In the genomic region with DNA sequence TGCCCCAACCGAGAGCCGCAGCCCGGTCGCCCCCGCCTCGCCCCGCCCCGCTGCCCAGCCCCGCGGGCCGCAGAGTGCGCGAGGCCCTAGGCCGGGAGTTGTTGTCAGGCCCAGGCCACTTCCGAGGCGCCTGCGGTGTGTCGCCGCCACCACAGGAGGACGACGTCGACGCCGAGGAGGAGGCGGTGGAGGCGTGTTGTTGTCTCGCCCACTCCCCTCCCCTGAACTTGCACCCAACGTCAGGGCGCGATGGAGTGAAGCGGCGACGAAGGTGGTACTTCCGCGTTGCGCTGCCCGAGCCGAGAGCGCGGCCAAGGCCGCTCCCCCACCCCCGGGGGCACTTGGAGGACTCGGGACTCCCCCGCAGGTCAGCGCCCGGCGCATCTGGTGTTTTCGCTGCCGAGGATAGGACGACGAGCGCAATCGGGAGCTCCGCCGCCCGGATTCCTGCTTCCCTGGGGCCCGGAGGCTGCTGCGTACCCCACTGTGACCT, we compare ENCODE assay signal across 8 cellular contexts. TPM values are rescaled to one million over a fixed set of nuclear protein-coding genes. Genes with fewer than 3 reads are reported as not detected.
DNase-seq lines count a peak whose midpoint lies in the region; ATAC-seq and TF ChIP-seq lines count a peak whose summit lies in the region.

Gene CDK13, plus strand, starts transcription at position 277 of the 493 bp plus-strand sequence. CDS start 386 bp downstream, outside the sequence.

- H3K36me3 ChIP-seq in colonic mucosa, result no peaks in the 10 kb centered on the region
- no peaks in the 10 kb centered on the region for H3K36me3 ChIP-seq in left lung

- ATAC-seq in GM18868 (IDR thresholded peaks at IDR 0.05; ENCODE audit: unreplicated experiment) (peak; percentile 44), HG03103 (IDR thresholded peaks at IDR 0.05; ENCODE audit: low read depth, unreplicated experiment) (peak; percentile 37), left lung (peak; percentile 61)

- intact Hi-C loops in colonic mucosa (cut with DNase I), result no loop called here
- intact Hi-C loops in left lung (cut with DNase I), result no loop called here

- H3K9me3 ChIP-seq in colonic mucosa (no peaks in the 10 kb centered on the region), left lung (no peaks in the 10 kb centered on the region)

- DNase-seq in AG08395 (ENCODE audit: low spot score), result peak; percentile 58
- DNase-seq in NCI-H446 (lab: John Stamatoyannopoulos, UW), result peak; percentile 67 to 81
- peak; percentile 86 for DNase-seq in activated CD4-positive, alpha-beta T cell treated with anti-CD3 and anti-CD28 coated beads for 48 hours
- DNase-seq in colonic mucosa, result peak; percentile 80
- peak; percentile 88 to 94 for DNase-seq in left lung
- peak; percentile 71 to 76 for DNase-seq in stimulated activated CD4-positive, alpha-beta T cell treated with anti-CD3 and anti-CD28 coated beads, Interleukin-2, amount 100 ng/mL, for 48 hours

- H3K4me3 ChIP-seq in colonic mucosa (peak within 1 kb of the TSS; percentile 93), left lung (peak within 1 kb of the TSS; percentile 74 to 95)

- TF ChIP-seq CTCF in colonic mucosa (IDR thresholded peaks at IDR 0.05) (no peak), left lung (IDR thresholded peaks at IDR 0.05) (no peak)

- H3K27me3 ChIP-seq in colonic mucosa (no peaks in the 10 kb centered on the region), left lung (no peaks in the 10 kb centered on the region)

- H3K9ac ChIP-seq in colonic mucosa (ENCODE audit: low read depth in 2 of 2, low read length in 2 of 2), result peak within 1 kb of the TSS; percentile 94 to 99

- H3K27ac ChIP-seq in colonic mucosa (peak within 1 kb of the TSS; percentile 100), left lung (peak within 1 kb of the TSS; percentile 100)

- H3K4me1 ChIP-seq in colonic mucosa, result peaks cover 15% of the 10 kb centered on the region
- H3K4me1 ChIP-seq in left lung, result peaks cover 3 to 40% of the 10 kb centered on the region in 2 donors

RNA-seq across cellular contexts. Expression of gene CDK13, which starts in this region (rescaled TPM):
- 10 to 100 TPM; 42.3 to 45.2 TPM for total RNA-seq in colonic mucosa
- total RNA-seq in left lung, result 10 to 100 TPM; 38.0 to 43.2 TPM

Comparison
In these comparisons a context has a peak if more than half of its experiments do, and no peak if none do; other contexts are left out.
1. Peak in every context shown above with its lines: DNase-seq, ATAC-seq, H3K4me3 ChIP-seq and H3K27ac ChIP-seq.